ENCODE assay signal across 17 cellular contexts in genomic region chr3:53544357-53544756, GRCh38. TPM values are rescaled to one million over a fixed set of nuclear protein-coding genes. Genes with fewer than 3 reads are reported as not detected.
"Had no signal": no experiment of that assay in that cellular context is flagged by ENCODE, and none has a peak within 500 bp of the region (broad histone marks: within the 10 kb centered on the region; RNA-seq: fewer than 3 reads in every experiment).

No MANE protein-coding gene starts in this region.

- H3K9me3 Mint-ChIP-seq: activated CD4-positive, alpha-beta memory T cell treated with anti-CD3 and anti-CD28 coated beads, Interleukin-2, amount 10 ng/mL, durations not matched to agents 7 days and 5 days; activated naive CD4-positive, alpha-beta T cell treated with anti-CD3 and anti-CD28 coated beads, Interleukin-2, amount 50 U/mL, for 24 hours; neural crest cell had no signal

- ATAC-seq: gastroesophageal sphincter, left ventricle myocardium superior, SK-N-SH treated with all-trans-retinoic acid at 6 μM for 48 hours, T-helper 17 cell had no signal

- H3K36me3 Mint-ChIP-seq: activated naive CD4-positive, alpha-beta T cell treated with anti-CD3 and anti-CD28 coated beads, Interleukin-2, amount 50 U/mL, for 24 hours had no signal

- H3K4me1 Mint-ChIP-seq: activated naive CD4-positive, alpha-beta T cell treated with anti-CD3 and anti-CD28 coated beads, Interleukin-2, amount 50 U/mL, for 24 hours had no signal

- DNase-seq: activated CD4-positive, alpha-beta memory T cell treated with anti-CD3 and anti-CD28 coated beads, Interleukin-2, amount 10 ng/mL, durations not matched to agents 7 days and 5 days; aorta; colonic mucosa; kidney; left ventricle myocardium superior; sigmoid colon; stimulated activated CD4-positive, alpha-beta T cell treated with anti-CD3 and anti-CD28 coated beads, Interleukin-2, amount 100 ng/mL, for 48 hours; stomach; T-helper 17 cell had no signal

- H3K4me3 Mint-ChIP-seq: activated CD4-positive, alpha-beta memory T cell treated with anti-CD3 and anti-CD28 coated beads, Interleukin-2, amount 10 ng/mL, durations not matched to agents 7 days and 5 days; activated naive CD4-positive, alpha-beta T cell treated with anti-CD3 and anti-CD28 coated beads, Interleukin-2, amount 50 U/mL, for 24 hours; neural crest cell; T-helper 17 cell had no signal

- H3K27ac Mint-ChIP-seq: activated CD4-positive, alpha-beta memory T cell treated with anti-CD3 and anti-CD28 coated beads, Interleukin-2, amount 10 ng/mL, durations not matched to agents 7 days and 5 days; activated naive CD4-positive, alpha-beta T cell treated with anti-CD3 and anti-CD28 coated beads, Interleukin-2, amount 50 U/mL, for 24 hours; T-helper 17 cell had no signal

- FAIRE-seq: kidney, urothelium cell line had no signal

- H3K4me3 ChIP-seq: cardiac muscle cell, colonic mucosa, gastroesophageal sphincter, sigmoid colon, stomach, thoracic aorta had no signal

RNA-seq across cellular contexts. Expression of gene CACNA1D, which starts 49.9 kb away (rescaled TPM):
- total RNA-seq: pulmonary artery endothelial cell had no signal
